In the genomic region with DNA sequence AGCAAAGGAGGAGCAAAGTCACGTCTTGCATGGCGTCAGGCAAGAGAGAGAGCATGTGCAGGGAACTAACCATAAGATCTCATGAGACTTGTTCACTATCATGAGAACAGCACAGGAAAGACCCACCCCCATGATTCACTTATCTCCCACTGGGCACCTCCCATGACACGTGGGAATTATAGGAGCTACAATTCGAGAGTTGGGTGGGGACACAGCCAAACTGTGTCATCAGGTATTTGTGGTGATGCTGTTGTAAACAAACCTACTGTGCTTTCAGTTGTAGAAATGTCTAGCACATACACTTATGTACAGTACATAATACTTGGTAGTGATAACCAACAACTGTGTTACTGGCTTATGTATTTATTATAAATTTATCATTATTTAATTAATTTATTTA, we compare ENCODE assay signal across 22 cellular contexts.
DNase-seq lines count a peak whose midpoint lies in the region; ATAC-seq, FAIRE-seq and TF ChIP-seq lines count a peak whose summit lies in the region.
"Had no signal": no experiment of that assay in that cellular context is flagged by ENCODE, and none has a peak within 500 bp of the region (broad histone marks: within the 10 kb centered on the region; RNA-seq: fewer than 3 reads in every experiment).

No MANE protein-coding gene starts in this region.

- H3K9ac ChIP-seq in PC-3 (ENCODE audit: low read length): no peak overlapping the region
- no peak overlapping the region for H3K9ac ChIP-seq in endodermal cell (ENCODE audit: extremely low read depth, low read length, poor library complexity, severe bottlenecking)

- WGBS in endodermal cell (ENCODE audit: insufficient coverage in 1 of 2, insufficient read length in 1 of 2), 2 experiments: 83 to 96% methylated on average over 2 to 4 of the region's 4 CpGs
- 63 to 75% (median 68%) methylated on average over 4 of the region's 4 CpGs for WGBS in psoas muscle, 3 donors

- TF ChIP-seq POLR2A in GM12892 (IDR thresholded peaks at IDR 0.05; ENCODE audit: low read depth, low read length): no peak

- H3K79me2 ChIP-seq in PC-3 (ENCODE audit: low read length): peaks cover 49% of the 10 kb centered on the region

- ATAC-seq in activated CD8-positive, alpha-beta T cell treated with anti-CD3 and anti-CD28 coated beads for 36 hours: no peak
- no peak for ATAC-seq in activated CD8-positive, alpha-beta T cell treated with anti-CD3 and anti-CD28 coated beads, Interleukin-2, amount 10 ng/mL, durations not matched to agents 7 days and 5 days
- ATAC-seq in PC-3 (no peak), psoas muscle (peak in 3 of 4 donors; percentile 22 to 51 (median 36))
- ATAC-seq: A549; activated T-cell treated with anti-CD3 and anti-CD28 coated beads, Interleukin-2, amount 50 U/mL, for 4 hours; stimulated activated memory B cell treated with anti-CD40 and anti-IgM and Interleukin-4, amounts not matched to agents 10 μg/mL and 1 μg/mL and 100 μg/mL, for 72 hours had no signal

- H3K27ac ChIP-seq in PC-3 (ENCODE audit: low read length) (no peak overlapping the region), endodermal cell (ENCODE audit: low read depth, low read length) (no peak overlapping the region), psoas muscle (no peak overlapping the region)
- H3K27ac ChIP-seq: heart right ventricle had no signal

- peaks cover 10% of the 10 kb centered on the region for H3K36me3 Mint-ChIP-seq in activated CD8-positive, alpha-beta T cell treated with anti-CD3 and anti-CD28 coated beads for 36 hours (ENCODE audit: low read depth)
- peaks cover 29% of the 10 kb centered on the region for H3K36me3 Mint-ChIP-seq in activated CD8-positive, alpha-beta T cell treated with anti-CD3 and anti-CD28 coated beads, Interleukin-2, amount 10 ng/mL, durations not matched to agents 7 days and 5 days (ENCODE audit: low read depth)
- no peaks in the 10 kb centered on the region for H3K36me3 Mint-ChIP-seq in endodermal cell (ENCODE audit: low read depth)
- H3K36me3 Mint-ChIP-seq in progenitor cell of endocrine pancreas (ENCODE audit: insufficient read depth): peaks cover 8% of the 10 kb centered on the region
- H3K36me3 Mint-ChIP-seq: type B pancreatic cell had no signal

- DNase-seq in activated CD8-positive, alpha-beta T cell treated with anti-CD3 and anti-CD28 coated beads for 36 hours: peak; percentile 5
- DNase-seq in activated CD8-positive, alpha-beta T cell treated with anti-CD3 and anti-CD28 coated beads, Interleukin-2, amount 10 ng/mL, durations not matched to agents 7 days and 5 days: no peak
- peak; percentile 59 for DNase-seq in PC-3
- DNase-seq in endodermal cell: no peak
- DNase-seq in psoas muscle: no peak
- no peak for DNase-seq in NCI-H446 (lab: John Stamatoyannopoulos, UW)
- DNase-seq in progenitor cell of endocrine pancreas (ENCODE audit: low spot score, unreplicated experiment): no peak
- no peak for DNase-seq in GM12892 (ENCODE audit: insufficient read length)
- DNase-seq: activated CD4-positive, alpha-beta T cell treated with anti-CD3 and anti-CD28 coated beads for 4 hours; activated T-cell treated with anti-CD3 and anti-CD28 coated beads, Interleukin-2, amount 50 U/mL, for 4 hours; amniotic stem cell; heart right ventricle; KBM-7; NCI-H1105; NCI-H2171 treated with DMSO at 0.1 percent for 48 hours; NK-92 treated with Interleukin-12 subunit alpha and Interleukin-12 subunit beta, amount 100 ng/mL, for 24 hours; SHP77 treated with DMSO at 0.1 percent for 48 hours had no signal

- no peak overlapping the region for H3K27ac Mint-ChIP-seq in activated CD8-positive, alpha-beta T cell treated with anti-CD3 and anti-CD28 coated beads for 36 hours
- no peak overlapping the region for H3K27ac Mint-ChIP-seq in activated CD8-positive, alpha-beta T cell treated with anti-CD3 and anti-CD28 coated beads, Interleukin-2, amount 10 ng/mL, durations not matched to agents 7 days and 5 days
- H3K27ac Mint-ChIP-seq in endodermal cell: peak overlapping the region; percentile 38
- H3K27ac Mint-ChIP-seq in progenitor cell of endocrine pancreas: no peak overlapping the region
- H3K27ac Mint-ChIP-seq: stimulated activated memory B cell treated with anti-CD40 and anti-IgM and Interleukin-4, amounts not matched to agents 10 μg/mL and 1 μg/mL and 100 μg/mL, for 72 hours; type B pancreatic cell had no signal

- POLR2A ChIA-PET in activated CD8-positive, alpha-beta T cell treated with anti-CD3 and anti-CD28 coated beads for 36 hours (lab: Charles Lee): no interaction called here
- POLR2A ChIA-PET in activated CD8-positive, alpha-beta T cell treated with anti-CD3 and anti-CD28 coated beads, Interleukin-2, amount 10 ng/mL, durations not matched to agents 7 days and 5 days (lab: Charles Lee): no interaction called here
- POLR2A ChIA-PET in PC-3 (lab: Charles Lee; ENCODE audit: unreplicated experiment): no interaction called here

- H3K4me2 ChIP-seq in PC-3 (ENCODE audit: low read length): no peak overlapping the region
- H3K4me2 ChIP-seq: A549 had no signal

- peaks cover 42% of the 10 kb centered on the region for H3K4me1 Mint-ChIP-seq in activated CD8-positive, alpha-beta T cell treated with anti-CD3 and anti-CD28 coated beads for 36 hours (ENCODE audit: low read depth)
- peaks cover 24% of the 10 kb centered on the region for H3K4me1 Mint-ChIP-seq in activated CD8-positive, alpha-beta T cell treated with anti-CD3 and anti-CD28 coated beads, Interleukin-2, amount 10 ng/mL, durations not matched to agents 7 days and 5 days (ENCODE audit: low read depth)
- H3K4me1 Mint-ChIP-seq in endodermal cell (peaks cover 4% of the 10 kb centered on the region), progenitor cell of endocrine pancreas (ENCODE audit: low read depth) (peaks cover 11% of the 10 kb centered on the region)

- FAIRE-seq in GM12892 (lab: Jason Lieb, UNC): no peak
- FAIRE-seq: A549, keratinocyte had no signal

- H3K4me3 Mint-ChIP-seq in activated CD8-positive, alpha-beta T cell treated with anti-CD3 and anti-CD28 coated beads for 36 hours: no peak overlapping the region
- H3K4me3 Mint-ChIP-seq in activated CD8-positive, alpha-beta T cell treated with anti-CD3 and anti-CD28 coated beads, Interleukin-2, amount 10 ng/mL, durations not matched to agents 7 days and 5 days: no peak overlapping the region
- H3K4me3 Mint-ChIP-seq in endodermal cell: no peak overlapping the region
- H3K4me3 Mint-ChIP-seq in progenitor cell of endocrine pancreas (ENCODE audit: low read depth): no peak overlapping the region
- H3K4me3 Mint-ChIP-seq: activated T-cell treated with anti-CD3 and anti-CD28 coated beads, Interleukin-2, amount 50 U/mL, for 4 hours; stimulated activated memory B cell treated with anti-CD40 and anti-IgM and Interleukin-4, amounts not matched to agents 10 μg/mL and 1 μg/mL and 100 μg/mL, for 72 hours; type B pancreatic cell had no signal

- intact Hi-C loops in activated CD8-positive, alpha-beta T cell treated with anti-CD3 and anti-CD28 coated beads for 36 hours (cut with micrococcal nuclease): no loop called here
- intact Hi-C loops in PC-3 (cut with micrococcal nuclease) (loop anchor here (10.0 kb wide), 1 partner anchor 69 kb away; no protein-coding TSS in a partner anchor), psoas muscle (cut with DNase I) (no loop called here)

- H3F3A ChIP-seq in PC-3 (ENCODE audit: low read length, unreplicated experiment): peaks cover 11% of the 10 kb centered on the region

- no TSS peak for BruUV-seq in PC-3 (replicated peaks; lab: Mats Ljungman, UMichigan)

- CTCF ChIA-PET in activated CD8-positive, alpha-beta T cell treated with anti-CD3 and anti-CD28 coated beads for 36 hours (lab: Charles Lee): no interaction called here
- CTCF ChIA-PET in activated CD8-positive, alpha-beta T cell treated with anti-CD3 and anti-CD28 coated beads, Interleukin-2, amount 10 ng/mL, durations not matched to agents 7 days and 5 days (lab: Charles Lee): no interaction called here
- CTCF ChIA-PET in PC-3 (lab: Charles Lee): no interaction called here

- H3K36me3 ChIP-seq in PC-3 (ENCODE audit: low read depth, low read length) (no peaks in the 10 kb centered on the region), endodermal cell (ENCODE audit: control insufficient read depth, insufficient read depth, low read length) (no peaks in the 10 kb centered on the region), psoas muscle (ENCODE audit: insufficient read depth in 1 of 2, low read depth in 1 of 2) (no peaks in the 10 kb centered on the region)
- H3K36me3 ChIP-seq: heart right ventricle had no signal

- H3K9me2 ChIP-seq in PC-3 (replicated peaks; ENCODE audit: low read length): no peaks in the 10 kb centered on the region

- peaks cover 59% of the 10 kb centered on the region for H3K4me1 ChIP-seq in PC-3 (ENCODE audit: insufficient read depth, low read length)
- no peaks in the 10 kb centered on the region for H3K4me1 ChIP-seq in endodermal cell (ENCODE audit: control insufficient read depth, insufficient read depth, low read length)
- peaks cover 22% of the 10 kb centered on the region for H3K4me1 ChIP-seq in psoas muscle

- H2AFZ ChIP-seq in PC-3 (ENCODE audit: low read length): no peak overlapping the region

- H3K27me3 ChIP-seq in PC-3 (ENCODE audit: low read length) (no peaks in the 10 kb centered on the region), endodermal cell (ENCODE audit: control insufficient read depth, insufficient read depth, low read length, poor library complexity, severe bottlenecking) (no peaks in the 10 kb centered on the region), psoas muscle (ENCODE audit: insufficient read depth in 3 of 3, low read length in 2 of 3) (no peaks in the 10 kb centered on the region)
- H3K27me3 ChIP-seq: heart right ventricle had no signal

- no peak overlapping the region for H3K4me3 ChIP-seq in PC-3 (ENCODE audit: low read length)
- no peak overlapping the region for H3K4me3 ChIP-seq in endodermal cell (ENCODE audit: low read length)
- H3K4me3 ChIP-seq in psoas muscle: no peak overlapping the region
- H3K4me3 ChIP-seq: A549, heart right ventricle had no signal

- no peak for TF ChIP-seq CTCF in activated CD8-positive, alpha-beta T cell treated with anti-CD3 and anti-CD28 coated beads for 36 hours (IDR thresholded peaks at IDR 0.05)
- TF ChIP-seq CTCF in PC-3 (conservative IDR thresholded peaks at IDR 0.05; ENCODE audit: low read depth, low read length) (no peak), endodermal cell (conservative IDR thresholded peaks at IDR 0.05) (no peak), psoas muscle (IDR thresholded peaks at IDR 0.05) (no peak), progenitor cell of endocrine pancreas (IDR thresholded peaks at IDR 0.05; ENCODE audit: unreplicated experiment) (no peak)

- H4K20me1 ChIP-seq in PC-3 (ENCODE audit: low read length): no peaks in the 10 kb centered on the region

- no peaks in the 10 kb centered on the region for H3K27me3 Mint-ChIP-seq in activated CD8-positive, alpha-beta T cell treated with anti-CD3 and anti-CD28 coated beads for 36 hours
- H3K27me3 Mint-ChIP-seq in activated CD8-positive, alpha-beta T cell treated with anti-CD3 and anti-CD28 coated beads, Interleukin-2, amount 10 ng/mL, durations not matched to agents 7 days and 5 days (ENCODE audit: low read depth): no peaks in the 10 kb centered on the region
- no peaks in the 10 kb centered on the region for H3K27me3 Mint-ChIP-seq in endodermal cell (ENCODE audit: insufficient read depth)
- no peaks in the 10 kb centered on the region for H3K27me3 Mint-ChIP-seq in progenitor cell of endocrine pancreas
- H3K27me3 Mint-ChIP-seq: CD4-positive, alpha-beta memory T cell; stimulated activated memory B cell treated with anti-CD40 and anti-IgM and Interleukin-4, amounts not matched to agents 10 μg/mL and 1 μg/mL and 100 μg/mL, for 72 hours; type B pancreatic cell had no signal

- no peaks in the 10 kb centered on the region for H3K9me3 Mint-ChIP-seq in activated CD8-positive, alpha-beta T cell treated with anti-CD3 and anti-CD28 coated beads for 36 hours
- H3K9me3 Mint-ChIP-seq in activated CD8-positive, alpha-beta T cell treated with anti-CD3 and anti-CD28 coated beads, Interleukin-2, amount 10 ng/mL, durations not matched to agents 7 days and 5 days (ENCODE audit: insufficient read depth): no peaks in the 10 kb centered on the region
- H3K9me3 Mint-ChIP-seq in endodermal cell (peaks cover 4% of the 10 kb centered on the region), progenitor cell of endocrine pancreas (ENCODE audit: low read depth) (no peaks in the 10 kb centered on the region)
- H3K9me3 Mint-ChIP-seq: activated T-cell treated with anti-CD3 and anti-CD28 coated beads, Interleukin-2, amount 50 U/mL, for 4 hours; stimulated activated memory B cell treated with anti-CD40 and anti-IgM and Interleukin-4, amounts not matched to agents 10 μg/mL and 1 μg/mL and 100 μg/mL, for 72 hours had no signal

- H3K9me3 ChIP-seq in PC-3 (ENCODE audit: low read length) (no peaks in the 10 kb centered on the region), endodermal cell (ENCODE audit: control insufficient read depth, low read length) (no peaks in the 10 kb centered on the region), psoas muscle (no peaks in the 10 kb centered on the region)
- H3K9me3 ChIP-seq: A549, heart right ventricle had no signal

Comparison
In these comparisons a context has a peak if more than half of its experiments do, and no peak if none do; other contexts are left out.
1. DNase-seq: peak in activated CD8-positive, alpha-beta T cell treated with anti-CD3 and anti-CD28 coated beads for 36 hours (single experiment) and PC-3 (single experiment); none in activated CD8-positive, alpha-beta T cell treated with anti-CD3 and anti-CD28 coated beads, Interleukin-2, amount 10 ng/mL, durations not matched to agents 7 days and 5 days (single experiment), endodermal cell (single experiment), psoas muscle (0 of 2), NCI-H446 (0 of 2), progenitor cell of endocrine pancreas (single experiment) and GM12892 (single experiment).
2. ATAC-seq: peak in psoas muscle (3 of 4); none in activated CD8-positive, alpha-beta T cell treated with anti-CD3 and anti-CD28 coated beads for 36 hours (single experiment), activated CD8-positive, alpha-beta T cell treated with anti-CD3 and anti-CD28 coated beads, Interleukin-2, amount 10 ng/mL, durations not matched to agents 7 days and 5 days (single experiment) and PC-3 (single experiment).